9 cellular contexts compared by ENCODE assay signal in genomic region chr3:194640829-194641228, GRCh38. TPM values are rescaled to one million over a fixed set of nuclear protein-coding genes. Genes with fewer than 3 reads are reported as not detected.
DNase-seq lines count a peak whose midpoint lies in the region; ATAC-seq, FAIRE-seq and TF ChIP-seq lines count a peak whose summit lies in the region.
"Had no signal": no experiment of that assay in that cellular context is flagged by ENCODE, and none has a peak within 500 bp of the region (broad histone marks: within the 10 kb centered on the region; RNA-seq: fewer than 3 reads in every experiment).

No MANE protein-coding gene starts in this region.

- H3K36me3 Mint-ChIP-seq in osteocyte (ENCODE audit: unreplicated experiment), result peaks cover 32% of the 10 kb centered on the region

- no peak for FAIRE-seq in GM12878 (lab: Jason Lieb, UNC)

- BruUV-seq in GM12878 (replicated peaks; lab: Mats Ljungman, UMichigan), result TSS peak; percentile 62

- H3K27me3 Mint-ChIP-seq in osteocyte (ENCODE audit: unreplicated experiment), result no peaks in the 10 kb centered on the region
- H3K27me3 Mint-ChIP-seq: brain had no signal

- SMC1A ChIA-PET in GM12878 (lab: Charles Lee; ENCODE audit: uncharacterized antibody, unreplicated experiment), result no interaction called here

- H2AFZ ChIP-seq in OCI-LY3 (ENCODE audit: low read depth, low read length) (no peak overlapping the region), GM12878 (ENCODE audit: control insufficient read depth, low read depth, low read length) (no peak overlapping the region)

- no peak for TF ChIP-seq POLR2A in GM12878 (IDR thresholded peaks at IDR 0.05; ENCODE audit: low read depth, low read length)

- in situ Hi-C loops in GM12878 (cut with MboI), result no loop called here

- peak; percentile 67 for ATAC-seq in GM12878
- no peak for ATAC-seq in HG03469 (IDR thresholded peaks at IDR 0.05; ENCODE audit: unreplicated experiment)
- ATAC-seq in HG02623 (IDR thresholded peaks at IDR 0.05; ENCODE audit: unreplicated experiment), result no peak

- TF ChIP-seq EP300 in GM12878 (IDR thresholded peaks at IDR 0.05; ENCODE audit: borderline replicate concordance in 1 of 2, control insufficient read depth in 1 of 2, low read depth in 2 of 2, low read length in 2 of 2), result no peak

- H3K79me2 ChIP-seq in OCI-LY3 (ENCODE audit: low read length) (peaks cover 6% of the 10 kb centered on the region; the same call in 1 of the 2 replicates), GM12878 (ENCODE audit: control insufficient read depth, insufficient read depth, low read length) (no peaks in the 10 kb centered on the region)

- 77% methylated on average over 7 of the region's 7 CpGs for WGBS in GM12878 (ENCODE audit: insufficient coverage, insufficient replicate concordance, low lambda C conversion rate, missing lambda C conversion rate)

- H3K4me1 Mint-ChIP-seq in osteocyte (ENCODE audit: unreplicated experiment), result peaks cover 31% of the 10 kb centered on the region
- H3K4me1 Mint-ChIP-seq: brain had no signal

- H3K27ac Mint-ChIP-seq in osteocyte (ENCODE audit: unreplicated experiment), result peak overlapping the region; percentile 95
- H3K27ac Mint-ChIP-seq: brain had no signal

- intact Hi-C loops in GM12878 (cut with micrococcal nuclease; ENCODE audit: unreplicated experiment), result no loop called here

- H3K9me3 Mint-ChIP-seq in osteocyte (ENCODE audit: unreplicated experiment), result no peaks in the 10 kb centered on the region
- H3K9me3 Mint-ChIP-seq: brain had no signal

- no peak overlapping the region for H3K9ac ChIP-seq in OCI-LY3 (ENCODE audit: low read length)
- H3K9ac ChIP-seq in GM12878 (ENCODE audit: control insufficient read depth, insufficient read depth, low read length), result no peak overlapping the region

- CTCF ChIA-PET in GM12878 (lab: Yijun Ruan, JAX), result no interaction called here

- POLR2A ChIA-PET in GM12878 (lab: Charles Lee), result no interaction called here

- H3K36me3 ChIP-seq in OCI-LY3 (replicated peaks; ENCODE audit: low read depth, low read length) (peaks cover 41% of the 10 kb centered on the region), GM12878 (ENCODE audit: control insufficient read depth in 2 of 2, insufficient read depth in 2 of 2, low read length in 1 of 2) (peaks cover 11 to 19% of the 10 kb centered on the region in 2 experiments)

- H3K27ac ChIP-seq in OCI-LY3 (ENCODE audit: low read length) (no peak overlapping the region), GM12878 (ENCODE audit: control insufficient read depth, insufficient read depth) (no peak overlapping the region), caudate nucleus (ENCODE audit: low read depth, low read length) (no peak overlapping the region)

- H3K4me3 ChIP-seq in OCI-LY3 (ENCODE audit: low read length) (no peak overlapping the region), GM12878 (no peak overlapping the region)

- RAD21 ChIA-PET in GM12878 (lab: Charles Lee; ENCODE audit: unreplicated experiment), result no interaction called here

- no peak for TF ChIP-seq RAD21 in GM12878 (IDR thresholded peaks at IDR 0.05; ENCODE audit: insufficient read depth, low read depth, low read length)

- DNase-seq in DMS 273 treated with DMSO at 0.1 percent for 48 hours (lab: John Stamatoyannopoulos, UW) (peak; percentile 26), GM12878 (ENCODE audit: low read depth, low spot score) (no peak), osteocyte (ENCODE audit: extremely low spot score, unreplicated experiment) (peak; percentile 74), hippocampal formation (lab: John Stamatoyannopoulos, UW) (no peak), caudate nucleus (lab: John Stamatoyannopoulos, UW) (no peak)

- H3K4me2 ChIP-seq in OCI-LY3 (ENCODE audit: low read length), result no peak overlapping the region
- no peak overlapping the region for H3K4me2 ChIP-seq in GM12878 (ENCODE audit: control insufficient read depth, insufficient read depth)

- peak overlapping the region; percentile 68 for H3K4me3 Mint-ChIP-seq in osteocyte (ENCODE audit: unreplicated experiment)
- H3K4me3 Mint-ChIP-seq: brain had no signal

- H3K9me3 ChIP-seq in OCI-LY3 (ENCODE audit: insufficient read depth, low read length), result no peaks in the 10 kb centered on the region
- no peaks in the 10 kb centered on the region for H3K9me3 ChIP-seq in GM12878 (replicated peaks; ENCODE audit: control insufficient read depth, insufficient read depth, low read length)

- H4K20me1 ChIP-seq in OCI-LY3 (ENCODE audit: insufficient read depth, low read length), result peaks cover 6% of the 10 kb centered on the region; the same call in 1 of the 2 replicates
- no peaks in the 10 kb centered on the region for H4K20me1 ChIP-seq in GM12878 (ENCODE audit: control insufficient read depth, insufficient read depth)

- H3K4me1 ChIP-seq in OCI-LY3 (ENCODE audit: low read length) (peaks cover 15% of the 10 kb centered on the region), GM12878 (ENCODE audit: control insufficient read depth, insufficient read depth, low read length) (no peaks in the 10 kb centered on the region)

- H3K27me3 ChIP-seq in OCI-LY3 (ENCODE audit: low read depth, low read length) (no peaks in the 10 kb centered on the region), GM12878 (replicated peaks in 1 of 2; ENCODE audit: control insufficient read depth in 2 of 2, insufficient read depth in 2 of 2, low read length in 1 of 2) (no peaks in the 10 kb centered on the region)

- peak; percentile 34 for TF ChIP-seq CTCF in OCI-LY3 (IDR thresholded peaks at IDR 0.05; ENCODE audit: low read depth, low read length)
- TF ChIP-seq CTCF in GM12878 (IDR thresholded peaks at IDR 0.05 in 2 of 3, conservative IDR thresholded peaks at IDR 0.05 in 1 of 3; ENCODE audit: control insufficient read depth in 2 of 3, extremely low read depth in 1 of 3, insufficient read depth in 1 of 3, low read depth in 3 of 3, low read length in 3 of 3), result peak in 2 of 3 experiments; percentile 25 to 27; a peak in 3 of 6 replicates
- peak; percentile 27 for TF ChIP-seq CTCF in osteocyte (IDR thresholded peaks at IDR 0.05)

TF ChIP-seq in GM12878, 131 proteins besides CTCF, POLR2A, EP300 and RAD21 (continues in another document):
- TF ChIP-seq CEBPB (IDR thresholded peaks at IDR 0.05; ENCODE audit: borderline replicate concordance in 1 of 2, low read depth in 2 of 2, low read length in 2 of 2), result no peak

RNA-seq across cellular contexts. Expression of gene TMEM44, which starts 7.6 kb away (rescaled TPM):
- 9.1 and 10.0 TPM in 2 replicates for total RNA-seq in GM12878 (2013; cell fraction: nucleolus; rRNA removed)
- 4.0 and 7.6 TPM in 2 replicates for total RNA-seq in GM12878 (2014; rRNA removed)
- 2.9 and 3.1 TPM in 2 replicates for total RNA-seq in GM12878 (2014; rRNA removed; fragmentation: Illumina TruSeq; extraction: Trizol)
- total RNA-seq in GM12878 (2021), result 7.3 and 8.4 TPM in 2 replicates
- polyA plus RNA-seq in GM12878 (2011; ENCODE audit: low read depth), result 4.9 TPM
- 0.57 and 0.69 TPM in 2 replicates for polyA plus RNA-seq in GM12878 (2011; rRNA removed)
- polyA plus RNA-seq in GM12878 (2011; cell fraction: cytosol; rRNA removed), result 1.1 and 1.2 TPM in 2 replicates
- 5.0 and 5.2 TPM in 2 replicates for polyA plus RNA-seq in GM12878 (2011; cell fraction: nucleus; rRNA removed)
- polyA plus RNA-seq in GM12878 (2012), result 6.6 and 7.0 TPM in 2 replicates
- polyA plus RNA-seq in GM12878 (2014; fragmentation: Illumina TruSeq; extraction: Trizol), result 2.9 and 4.9 TPM in 2 replicates
- polyA plus RNA-seq in GM12878 (2014; fragmentation: Nextera tagmentation; extraction: Ambion mirVana), result 1 to 10 TPM in 1 of 2 experiments, under 1 TPM in 1; 0.89 to 1.1 TPM
- polyA plus RNA-seq in GM12878 (2014; rRNA removed), result 7.7 and 8.3 TPM in 2 replicates
- polyA plus RNA-seq in GM12878 (2016; fragmentation: Nextera tagmentation; extraction: Ambion mirVana), result 1 to 10 TPM; 1.9 to 4.1 TPM
- polyA minus RNA-seq in GM12878 (2011; rRNA and poly(A)+ RNA removed), result 0.51 and 2.2 TPM in 2 replicates
- 1.3 TPM in 1 of 2 replicates, not detected in the other for polyA minus RNA-seq in GM12878 (2011; cell fraction: cytosol; rRNA and poly(A)+ RNA removed)
- polyA minus RNA-seq in GM12878 (2011; cell fraction: nucleus; rRNA and poly(A)+ RNA removed), result 1.1 and 1.5 TPM in 2 replicates
- 27.9 and 34.2 TPM in 2 replicates for total RNA-seq in osteocyte

RNA-seq across cellular contexts. Expression of gene LSG1, which starts 31.2 kb away (rescaled TPM):
- total RNA-seq in GM12878 (2013; cell fraction: nucleolus; rRNA removed), result 90.2 and 98.4 TPM in 2 replicates
- total RNA-seq in GM12878 (2014; rRNA removed) (56.1 and 59.3 TPM in 2 replicates), GM12878 (2014; rRNA removed; fragmentation: Illumina TruSeq; extraction: Trizol) (57.0 and 58.6 TPM in 2 replicates), GM12878 (2021) (29.8 and 30.0 TPM in 2 replicates), osteocyte (29.7 and 33.3 TPM in 2 replicates)
- 29.4 TPM for polyA plus RNA-seq in GM12878 (2011; ENCODE audit: low read depth)
- polyA plus RNA-seq in GM12878 (2011; rRNA removed) (68.0 and 75.6 TPM in 2 replicates), GM12878 (2014; fragmentation: Illumina TruSeq; extraction: Trizol) (65.8 and 76.8 TPM in 2 replicates), GM12878 (2014; fragmentation: Nextera tagmentation; extraction: Ambion mirVana) (10 to 100 TPM; 14.3 to 23.5 TPM), GM12878 (2014; rRNA removed) (42.7 and 51.0 TPM in 2 replicates), GM12878 (2016; fragmentation: Nextera tagmentation; extraction: Ambion mirVana) (10 to 100 TPM; 52.9 to 55.8 TPM)
- 47.1 and 48.5 TPM in 2 replicates for polyA plus RNA-seq in GM12878 (2011; cell fraction: cytosol; rRNA removed)
- 96.0 and 133 TPM in 2 replicates for polyA plus RNA-seq in GM12878 (2011; cell fraction: nucleus; rRNA removed)
- 24.1 and 28.7 TPM in 2 replicates for polyA plus RNA-seq in GM12878 (2012)
- 77.9 and 79.7 TPM in 2 replicates for polyA minus RNA-seq in GM12878 (2011; rRNA and poly(A)+ RNA removed)
- polyA minus RNA-seq in GM12878 (2011; cell fraction: cytosol; rRNA and poly(A)+ RNA removed), result 20.4 and 21.8 TPM in 2 replicates
- polyA minus RNA-seq in GM12878 (2011; cell fraction: nucleus; rRNA and poly(A)+ RNA removed), result 44.2 and 51.9 TPM in 2 replicates

RNA-seq across cellular contexts. Expression of gene FAM43A, which starts 44.9 kb away (rescaled TPM):
- total RNA-seq in GM12878 (2013; cell fraction: nucleolus; rRNA removed), result 0.56 and 0.66 TPM in 2 replicates
- 2.5 and 3.5 TPM in 2 replicates for total RNA-seq in GM12878 (2014; rRNA removed)
- total RNA-seq in GM12878 (2014; rRNA removed; fragmentation: Illumina TruSeq; extraction: Trizol), result 0.88 and 0.94 TPM in 2 replicates
- 4.2 and 5.0 TPM in 2 replicates for total RNA-seq in GM12878 (2021)
- polyA plus RNA-seq in GM12878 (2011; ENCODE audit: low read depth), result 1.1 TPM
- polyA plus RNA-seq in GM12878 (2011; rRNA removed), result 0.92 and 1.0 TPM in 2 replicates
- 1.5 and 2.5 TPM in 2 replicates for polyA plus RNA-seq in GM12878 (2011; cell fraction: cytosol; rRNA removed)
- 6.0 and 6.2 TPM in 2 replicates for polyA plus RNA-seq in GM12878 (2011; cell fraction: nucleus; rRNA removed)
- polyA plus RNA-seq in GM12878 (2012), result 5.4 and 5.6 TPM in 2 replicates
- polyA plus RNA-seq in GM12878 (2014; fragmentation: Illumina TruSeq; extraction: Trizol), result 0.41 and 1.00 TPM in 2 replicates
- under 1 TPM; 0.27 to 0.58 TPM for polyA plus RNA-seq in GM12878 (2014; fragmentation: Nextera tagmentation; extraction: Ambion mirVana)
- 3.7 and 4.8 TPM in 2 replicates for polyA plus RNA-seq in GM12878 (2014; rRNA removed)
- 1 to 10 TPM; 1.3 to 1.6 TPM for polyA plus RNA-seq in GM12878 (2016; fragmentation: Nextera tagmentation; extraction: Ambion mirVana)
- polyA minus RNA-seq in GM12878 (2011; rRNA and poly(A)+ RNA removed), result 0.37 and 0.82 TPM in 2 replicates
- polyA minus RNA-seq in GM12878 (2011; cell fraction: cytosol; rRNA and poly(A)+ RNA removed), result 1.5 and 1.7 TPM in 2 replicates
- polyA minus RNA-seq in GM12878 (2011; cell fraction: nucleus; rRNA and poly(A)+ RNA removed), result 1.9 and 4.5 TPM in 2 replicates
- 38.2 and 38.6 TPM in 2 replicates for total RNA-seq in osteocyte

Comparison
In these comparisons a context has a peak if more than half of its experiments do, and no peak if none do; other contexts are left out.
1. DNase-seq: peak in DMS 273 treated with DMSO at 0.1 percent for 48 hours (single experiment) and osteocyte (single experiment); none in GM12878 (single experiment), hippocampal formation (0 of 2) and caudate nucleus (0 of 61).
2. Peak in every context shown above with its lines, with median percentiles within 50 percentile points of each other: CTCF ChIP-seq.